Comparison of ENCODE assay signal across 21 cellular contexts in the genomic region with DNA sequence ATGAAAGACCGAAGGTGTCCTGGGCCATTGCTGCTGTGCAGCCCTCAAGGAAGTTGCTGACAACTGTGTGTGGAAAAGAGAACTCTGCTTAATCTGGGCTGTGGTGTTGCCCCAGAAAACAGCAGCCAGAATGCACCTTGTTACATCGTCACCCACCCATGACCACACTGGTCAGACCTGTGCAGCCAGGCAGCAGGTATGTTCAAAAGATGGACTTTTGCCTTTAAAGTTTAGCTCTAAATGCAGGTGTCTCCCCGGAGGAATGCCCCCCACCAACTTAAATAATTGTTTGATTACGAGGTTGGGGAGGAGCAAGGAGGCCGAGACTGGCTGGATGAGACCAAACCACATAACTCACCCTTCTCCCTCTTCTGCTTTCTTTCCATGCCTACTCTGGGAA. TPM values are rescaled to one million over a fixed set of nuclear protein-coding genes. Genes with fewer than 3 reads are reported as not detected.
DNase-seq lines count a peak whose midpoint lies in the region; ATAC-seq, FAIRE-seq and TF ChIP-seq lines count a peak whose summit lies in the region.
"Had no signal": no experiment of that assay in that cellular context is flagged by ENCODE, and none has a peak within 500 bp of the region (broad histone marks: within the 10 kb centered on the region; RNA-seq: fewer than 3 reads in every experiment).

No MANE protein-coding gene starts in this region.

- no peaks in the 10 kb centered on the region; a peak in 1 of 5 replicates for H3K27me3 ChIP-seq in HepG2 (ENCODE audit: control insufficient read depth in 1 of 2, insufficient read depth in 2 of 2, low read length in 2 of 2)
- H3K27me3 ChIP-seq: BE2C had no signal

- POLR2A ChIA-PET in HepG2 (lab: Yijun Ruan, JAX): no interaction called here

- WGBS in HepG2 (ENCODE audit: low lambda C conversion rate): 4% methylated on average over 4 of the region's 5 CpGs

- ATAC-seq in HepG2: no peak
- no peak for ATAC-seq in HG02571 (IDR thresholded peaks at IDR 0.05; ENCODE audit: unreplicated experiment)
- no peak for ATAC-seq in HG02981 (IDR thresholded peaks at IDR 0.05; ENCODE audit: unreplicated experiment)
- ATAC-seq: GM12878 had no signal

- H4K20me1 ChIP-seq in HepG2 (ENCODE audit: insufficient read depth, low read length): no peaks in the 10 kb centered on the region

- CTCF ChIA-PET in HepG2 (lab: Yijun Ruan, JAX; ENCODE audit: low intra/inter-chr PET ratio, low total read pairs): no interaction called here

- no peak for TF ChIP-seq CTCF in kidney (IDR thresholded peaks at IDR 0.05; ENCODE audit: borderline replicate concordance, extremely low read depth, insufficient read depth)
- no peak for TF ChIP-seq CTCF in HepG2 (CRISPR knock-in tag; IDR thresholded peaks at IDR 0.05)
- no peak for TF ChIP-seq CTCF in progenitor cell of endocrine pancreas (IDR thresholded peaks at IDR 0.05; ENCODE audit: unreplicated experiment)

- H3K36me3 ChIP-seq in kidney (ENCODE audit: control insufficient read depth in 1 of 2, insufficient read depth in 2 of 2, low read length in 2 of 2) (no peaks in the 10 kb centered on the region), HepG2 (replicated peaks in 1 of 2; ENCODE audit: control insufficient read depth in 1 of 2, insufficient read depth in 2 of 2, low read length in 2 of 2) (no peaks in the 10 kb centered on the region)
- H3K36me3 ChIP-seq: BE2C had no signal

- H3K9me3 ChIP-seq in kidney (ENCODE audit: control insufficient read depth in 1 of 2, low read length in 2 of 2): no peaks in the 10 kb centered on the region
- peaks cover 6% of the 10 kb centered on the region; the same call in 1 of the 2 replicates for H3K9me3 ChIP-seq in HepG2 (ENCODE audit: low read length)
- H3K9me3 ChIP-seq: BE2C had no signal

- H2AFZ ChIP-seq in HepG2 (ENCODE audit: low read length): no peak overlapping the region
- H2AFZ ChIP-seq: GM23248 had no signal

- intact Hi-C loops in kidney (cut with DNase I): no loop called here
- intact Hi-C loops in HepG2 (cut with micrococcal nuclease; ENCODE audit: unreplicated experiment): no loop called here

- in situ Hi-C loops in HepG2 (cut with HindIII; ENCODE audit: extremely low pct_ligation_motif_present, low pct_unique_long_range_greater_than_20kb): no loop called here

- no TSS peak for BruUV-seq in HepG2 (replicated peaks; lab: Mats Ljungman, UMichigan)

- H3K4me3 ChIP-seq in kidney (ENCODE audit: low read length in 2 of 2) (no peak overlapping the region), HepG2 (replicated peaks in 1 of 3; ENCODE audit: insufficient read depth in 1 of 3, low read depth in 2 of 3, low read length in 3 of 3) (no peak overlapping the region)
- H3K4me3 ChIP-seq: GM12878, GM23248 had no signal

- H3K27ac Mint-ChIP-seq in progenitor cell of endocrine pancreas: peak overlapping the region; percentile 20
- H3K27ac Mint-ChIP-seq: CD4-positive, CD25-positive, alpha-beta regulatory T cell; IgD-negative memory B cell had no signal

- peaks cover 4% of the 10 kb centered on the region for H3K36me3 Mint-ChIP-seq in progenitor cell of endocrine pancreas (ENCODE audit: insufficient read depth)

- DNase-seq in kidney (no peak), HepG2 (ENCODE audit: low spot score) (no peak), progenitor cell of endocrine pancreas (ENCODE audit: low spot score, unreplicated experiment) (no peak), GM19240 (ENCODE audit: insufficient read length, low spot score) (no peak)
- DNase-seq: ACHN; BE2C; C1 segment of cervical spinal cord; CD4-positive, CD25-positive, alpha-beta regulatory T cell; DMS153; DND-41; EL; GM23248; HCEC 1CT; KBM-7 had no signal

- H3K27me3 Mint-ChIP-seq in progenitor cell of endocrine pancreas: no peaks in the 10 kb centered on the region
- H3K27me3 Mint-ChIP-seq: CD4-positive, CD25-positive, alpha-beta regulatory T cell had no signal

- no peak for FAIRE-seq in kidney (lab: Jason Lieb, UNC)
- no peak for FAIRE-seq in HepG2 (lab: Jason Lieb, UNC)
- FAIRE-seq: A204.1, GM12878, GM19239, HTR-8/SVneo had no signal

- H3K27ac ChIP-seq in kidney (ENCODE audit: low read depth in 2 of 2, low read length in 2 of 2): peak overlapping the region; percentile 64 to 75
- no peak overlapping the region for H3K27ac ChIP-seq in HepG2 (ENCODE audit: extremely low read length, insufficient read depth, low read length)
- H3K27ac ChIP-seq: GM23248 had no signal

- TF ChIP-seq RAD21 in HepG2 (CRISPR knock-in tag; IDR thresholded peaks at IDR 0.05): no peak

- H3K9ac ChIP-seq in kidney (ENCODE audit: low read length in 2 of 2) (no peak overlapping the region), HepG2 (ENCODE audit: insufficient read depth, low read depth, low read length) (no peak overlapping the region)
- H3K9ac ChIP-seq: GM23248 had no signal

- TF ChIP-seq POLR2A in HepG2 (IDR thresholded peaks at IDR 0.05; ENCODE audit: insufficient read depth in 1 of 2, low read depth in 2 of 2, low read length in 2 of 2): no peak

- H3K4me2 ChIP-seq in HepG2 (ENCODE audit: low read depth, low read length): peak overlapping the region; percentile 11; the same call in 1 of the 2 replicates

- peaks cover 3% of the 10 kb centered on the region for H3K9me3 Mint-ChIP-seq in progenitor cell of endocrine pancreas (ENCODE audit: low read depth)

- peaks cover 8% of the 10 kb centered on the region for H3K4me1 Mint-ChIP-seq in progenitor cell of endocrine pancreas (ENCODE audit: low read depth)
- H3K4me1 Mint-ChIP-seq: IgD-negative memory B cell had no signal

- TF ChIP-seq EP300 in HepG2 (IDR thresholded peaks at IDR 0.05; ENCODE audit: low read depth in 2 of 2, low read length in 2 of 2) (no peak), HepG2 (CRISPR knock-in tag; IDR thresholded peaks at IDR 0.05; ENCODE audit: borderline replicate concordance) (no peak)

- H3K79me2 ChIP-seq in HepG2 (ENCODE audit: insufficient read depth, low read length): no peaks in the 10 kb centered on the region

- peaks cover 10 to 12% of the 10 kb centered on the region in 2 donors for H3K4me1 ChIP-seq in kidney (ENCODE audit: control insufficient read depth in 1 of 2, insufficient read depth in 1 of 2, low read depth in 1 of 2, low read length in 2 of 2)
- H3K4me1 ChIP-seq in HepG2 (ENCODE audit: insufficient read depth, low read length): no peaks in the 10 kb centered on the region; the same call in 1 of the 2 replicates
- H3K4me1 ChIP-seq: BE2C had no signal

- H3K4me3 Mint-ChIP-seq in progenitor cell of endocrine pancreas (ENCODE audit: low read depth): no peak overlapping the region
- H3K4me3 Mint-ChIP-seq: CD4-positive, CD25-positive, alpha-beta regulatory T cell; IgD-negative memory B cell had no signal

TF ChIP-seq in HepG2, 621 proteins besides CTCF, POLR2A, EP300 and RAD21:
- TF ChIP-seq TBX2 (CRISPR knock-in tag; IDR thresholded peaks at IDR 0.05; ENCODE audit: borderline replicate concordance): no peak
- no peak for TF ChIP-seq GATAD2A (CRISPR knock-in tag; IDR thresholded peaks at IDR 0.05)
- TF ChIP-seq HCFC1 (IDR thresholded peaks at IDR 0.05; ENCODE audit: low read depth, low read length): no peak
- TF ChIP-seq, protein P1, sequence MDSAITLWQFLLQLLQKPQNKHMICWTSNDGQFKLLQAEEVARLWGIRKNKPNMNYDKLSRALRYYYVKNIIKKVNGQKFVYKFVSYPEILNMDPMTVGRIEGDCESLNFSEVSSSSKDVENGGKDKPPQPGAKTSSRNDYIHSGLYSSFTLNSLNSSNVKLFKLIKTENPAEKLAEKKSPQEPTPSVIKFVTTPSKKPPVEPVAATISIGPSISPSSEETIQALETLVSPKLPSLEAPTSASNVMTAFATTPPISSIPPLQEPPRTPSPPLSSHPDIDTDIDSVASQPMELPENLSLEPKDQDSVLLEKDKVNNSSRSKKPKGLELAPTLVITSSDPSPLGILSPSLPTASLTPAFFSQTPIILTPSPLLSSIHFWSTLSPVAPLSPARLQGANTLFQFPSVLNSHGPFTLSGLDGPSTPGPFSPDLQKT (CRISPR knock-in tag; IDR thresholded peaks at IDR 0.05; ENCODE audit: borderline replicate concordance): no peak
- no peak for TF ChIP-seq ZNF333 (CRISPR knock-in tag; IDR thresholded peaks at IDR 0.05; ENCODE audit: borderline replicate concordance)
- no peak for TF ChIP-seq STAG1 (CRISPR knock-in tag; IDR thresholded peaks at IDR 0.05)

RNA-seq across cellular contexts. Expression of gene POLA2, which starts 15.3 kb away (rescaled TPM):
- total RNA-seq in kidney: 6.5 TPM
- polyA plus RNA-seq in kidney (ENCODE audit: insufficient read depth, low read depth, low replicate concordance): 13.6 TPM
- 10.7 and 15.6 TPM in 2 replicates for total RNA-seq in HepG2 (2016; rRNA removed; fragmentation: Illumina TruSeq; extraction: Trizol)
- total RNA-seq in HepG2 (2016; cell fraction: cytosol; rRNA removed; fragmentation: Illumina TruSeq; extraction: Trizol; ENCODE audit: low read depth): 2.7 and 3.5 TPM in 2 replicates
- 13.9 and 14.3 TPM in 2 replicates for total RNA-seq in HepG2 (2016; cell fraction: insoluble cytoplasmic fraction; rRNA removed; fragmentation: Illumina TruSeq; extraction: Trizol)
- total RNA-seq in HepG2 (2016; cell fraction: membrane; rRNA removed; fragmentation: Illumina TruSeq; extraction: Trizol): 3.6 and 4.5 TPM in 2 replicates
- 17.7 and 18.6 TPM in 2 replicates for total RNA-seq in HepG2 (2016; cell fraction: nucleus; rRNA removed; fragmentation: Illumina TruSeq; extraction: Trizol)
- 9.1 and 9.7 TPM in 2 replicates for polyA plus RNA-seq in HepG2 (2011; rRNA removed)
- polyA plus RNA-seq in HepG2 (2011; cell fraction: cytosol; rRNA removed): 6.3 and 8.1 TPM in 2 replicates
- 8.7 and 12.1 TPM in 2 replicates for polyA plus RNA-seq in HepG2 (2011; cell fraction: nucleus; rRNA removed)
- 3.3 and 4.8 TPM in 2 replicates for polyA plus RNA-seq in HepG2 (2012)
- polyA plus RNA-seq in HepG2 (2016; cell fraction: cytosol; fragmentation: Illumina TruSeq; extraction: Trizol; ENCODE audit: low read depth): 0.57 and 0.88 TPM in 2 replicates
- 18.2 and 18.8 TPM in 2 replicates for polyA plus RNA-seq in HepG2 (2016; cell fraction: insoluble cytoplasmic fraction; fragmentation: Illumina TruSeq; extraction: Trizol; ENCODE audit: low read depth)
- polyA plus RNA-seq in HepG2 (2016; cell fraction: membrane; fragmentation: Illumina TruSeq; extraction: Trizol; ENCODE audit: low read depth): 2.6 and 3.0 TPM in 2 replicates
- 21.9 and 25.4 TPM in 2 replicates for polyA plus RNA-seq in HepG2 (2016; cell fraction: nucleus; fragmentation: Illumina TruSeq; extraction: Trizol; ENCODE audit: insufficient read depth, low read depth)
- 19.5 and 152 TPM in 2 replicates for polyA minus RNA-seq in HepG2 (2011; rRNA and poly(A)+ RNA removed; ENCODE audit: low replicate concordance)
- polyA minus RNA-seq in HepG2 (2011; cell fraction: cytosol; rRNA and poly(A)+ RNA removed): 3.6 and 4.1 TPM in 2 replicates
- 11.4 and 14.9 TPM in 2 replicates for polyA minus RNA-seq in HepG2 (2011; cell fraction: nucleus; rRNA and poly(A)+ RNA removed)
- 24.4 and 27.4 TPM in 2 replicates for total RNA-seq in progenitor cell of endocrine pancreas
